ENCODE assay signal across 9 cellular contexts in the genomic region with DNA sequence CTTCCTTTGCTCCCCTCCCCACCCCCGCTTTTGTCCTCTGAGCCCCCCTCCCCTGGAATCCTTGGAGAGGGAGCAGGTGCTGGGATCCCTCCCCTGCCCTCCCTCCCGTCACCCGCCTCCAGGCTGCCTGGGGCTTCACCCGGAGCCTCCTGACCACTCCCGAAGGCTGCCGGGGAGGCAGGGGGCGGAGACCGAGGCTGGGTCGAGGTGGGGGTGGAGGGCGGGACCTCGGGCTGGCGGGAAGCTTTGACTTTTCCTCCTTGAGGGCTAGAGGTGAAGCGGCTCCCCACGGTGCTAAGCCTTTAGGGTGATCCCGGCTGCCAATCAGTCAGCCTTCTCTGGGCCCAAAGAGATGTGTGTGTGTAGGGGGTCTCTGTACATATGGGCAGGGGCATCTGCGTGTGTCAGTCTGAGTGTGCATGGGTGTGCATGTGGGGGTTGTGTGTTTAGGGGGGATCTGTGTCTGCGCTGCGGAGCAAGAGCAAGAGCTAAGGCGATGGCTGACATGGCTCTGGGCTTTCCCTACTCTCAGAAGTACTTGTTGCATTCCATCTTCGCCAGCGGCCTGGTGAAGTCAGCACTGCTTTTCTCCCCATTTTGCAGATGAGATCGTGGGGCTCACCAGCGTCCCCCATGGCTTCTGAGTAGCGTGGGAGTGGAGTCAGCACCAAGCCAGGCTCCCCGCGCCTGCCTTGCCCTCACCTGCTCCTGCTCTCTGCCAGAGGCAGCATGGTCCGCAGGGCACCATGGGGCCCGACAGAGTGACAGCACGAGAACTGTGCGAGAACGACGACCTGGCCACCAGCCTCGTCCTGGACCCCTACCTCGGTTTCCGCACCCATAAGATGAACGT. TPM values are rescaled to one million over a fixed set of nuclear protein-coding genes. Genes with fewer than 3 reads are reported as not detected.
A peak's percentile ranks its signal among the peaks of the same experiment; 100 is the strongest.
DNase-seq lines count a peak whose midpoint lies in the region; ATAC-seq, FAIRE-seq and TF ChIP-seq lines count a peak whose summit lies in the region.
"Had no signal": no experiment of that assay in that cellular context is flagged by ENCODE, and none has a peak within 500 bp of the region (broad histone marks: within the 10 kb centered on the region; RNA-seq: fewer than 3 reads in every experiment).

No MANE protein-coding gene starts in this region.

- no peak overlapping the region for H3K27ac Mint-ChIP-seq in activated B cell treated with CpG ODN at 0.5 μM for 24 hours

- H3K9ac ChIP-seq in mesenchymal stem cell (ENCODE audit: low read length), result peak overlapping the region; percentile 93

- no peak overlapping the region for H2AK5ac ChIP-seq in mesenchymal stem cell (ENCODE audit: low read length, severe bottlenecking)

- H3K36me3 Mint-ChIP-seq in activated B cell treated with CpG ODN at 0.5 μM for 24 hours (ENCODE audit: low read depth), result peaks cover 6% of the 10 kb centered on the region

- FAIRE-seq in GM12891 (lab: Jason Lieb, UNC), result peak; percentile 69
- FAIRE-seq: endometrium had no signal

- 56% methylated on average over 34 of the region's 36 CpGs for WGBS in mesenchymal stem cell

- TF ChIP-seq POLR2A in GM12891 (IDR thresholded peaks at IDR 0.05; ENCODE audit: low read depth, low read length), result no peak

- POLR2A ChIA-PET in activated B cell treated with CpG ODN at 0.5 μM for 24 hours (lab: Charles Lee), result interaction anchor here (1.5 kb wide), 1 partner anchor 43 kb away, joined by 6 read pairs; the partner anchor contains the start of gene TMEM238

- H3K27ac ChIP-seq in dorsolateral prefrontal cortex (peak overlapping the region in 19 of 59 donors; percentile 27 to 97 (median 79)), mesenchymal stem cell (ENCODE audit: low read length, poor library complexity, severe bottlenecking) (no peak overlapping the region)

- H3K27me3 ChIP-seq in dorsolateral prefrontal cortex (no peaks in the 10 kb centered on the region), mesenchymal stem cell (ENCODE audit: control insufficient read depth in 1 of 2, insufficient read depth in 1 of 2, low read length in 2 of 2) (peaks cover 0 to 9% of the 10 kb centered on the region in 2 experiments)

- H3K9me3 Mint-ChIP-seq in activated B cell treated with CpG ODN at 0.5 μM for 24 hours, result no peaks in the 10 kb centered on the region

- no peak overlapping the region for H2BK12ac ChIP-seq in mesenchymal stem cell (ENCODE audit: low read length in 2 of 2)

- H3K4me1 Mint-ChIP-seq in activated B cell treated with CpG ODN at 0.5 μM for 24 hours, result peaks cover 31% of the 10 kb centered on the region

- no peak overlapping the region for H3K18ac ChIP-seq in mesenchymal stem cell (ENCODE audit: low read depth in 1 of 2, low read length in 2 of 2)

- H3K4me3 ChIP-seq in dorsolateral prefrontal cortex (peak overlapping the region; percentile 53 to 84 (median 73)), mesenchymal stem cell (ENCODE audit: insufficient read depth in 1 of 2, low read depth in 1 of 2, low read length in 2 of 2) (peak overlapping the region in 1 of 2 experiments; percentile 93)

- intact Hi-C loops in activated B cell treated with CpG ODN at 0.5 μM for 24 hours (cut with micrococcal nuclease), result no loop called here
- intact Hi-C loops in dorsolateral prefrontal cortex (cut with DNase I), result loop anchor here (2.0 to 5.0 kb wide), 3 partner anchors 39 to 121 kb away; partner anchors contain the start of genes C19orf85 (in 1 of the 2) and ISOC2 (in 1 of the 2)

- H3K9me3 ChIP-seq in mesenchymal stem cell (ENCODE audit: control insufficient read depth, low read length), result no peaks in the 10 kb centered on the region

- CTCF ChIA-PET in activated B cell treated with CpG ODN at 0.5 μM for 24 hours (lab: Charles Lee), result no interaction called here

- H2BK15ac ChIP-seq in mesenchymal stem cell (ENCODE audit: low read depth, poor library complexity, severe bottlenecking), result peak overlapping the region; percentile 41

- H3K4ac ChIP-seq in mesenchymal stem cell (ENCODE audit: low read depth in 1 of 2, low read length in 2 of 2), result no peak overlapping the region

- no peak overlapping the region for H2AFZ ChIP-seq in mesenchymal stem cell (ENCODE audit: low read depth, low read length)

- DNase-seq in GM12891 (ENCODE audit: insufficient read length, low spot score), result peak; percentile 92
- DNase-seq in NCI-H2171 (lab: John Stamatoyannopoulos, UW), result peak; percentile 88
- no peak for DNase-seq in activated B cell treated with CpG ODN at 0.5 μM for 24 hours
- peak in 5 of 10 donors; percentile 49 to 66 (median 52) for DNase-seq in dorsolateral prefrontal cortex
- peak; percentile 65 for DNase-seq in mesenchymal stem cell
- peak; percentile 59 to 72 for DNase-seq in stimulated activated CD8-positive, alpha-beta memory T cell treated with anti-CD3 and anti-CD28 coated beads, Interleukin-2, amount 100 ng/mL, for 48 hours (ENCODE audit: low read depth in 2 of 2)

- no peak overlapping the region for H3K14ac ChIP-seq in mesenchymal stem cell (ENCODE audit: low read length in 2 of 2)

- ATAC-seq in activated B cell treated with CpG ODN at 0.5 μM for 24 hours (ENCODE audit: low read depth), result no peak
- no peak for ATAC-seq in HG02938 (IDR thresholded peaks at IDR 0.05; ENCODE audit: unreplicated experiment)
- ATAC-seq in GM21390 (IDR thresholded peaks at IDR 0.05; ENCODE audit: unreplicated experiment), result no peak

- H3K36me3 ChIP-seq in mesenchymal stem cell (ENCODE audit: control insufficient read depth in 1 of 2, insufficient read depth in 2 of 2, low read depth in 1 of 2, low read length in 2 of 2), result peaks cover 16 to 48% of the 10 kb centered on the region in 2 experiments

- no peak overlapping the region for H3K23ac ChIP-seq in mesenchymal stem cell (ENCODE audit: low read length in 2 of 2)

- no peak overlapping the region for H4K8ac ChIP-seq in mesenchymal stem cell (ENCODE audit: low read length)

- no peak overlapping the region for H2BK120ac ChIP-seq in mesenchymal stem cell (ENCODE audit: low read depth, low read length)

- H3K4me3 Mint-ChIP-seq in activated B cell treated with CpG ODN at 0.5 μM for 24 hours, result peak overlapping the region; percentile 83

- peaks cover 5% of the 10 kb centered on the region for H3K27me3 Mint-ChIP-seq in activated B cell treated with CpG ODN at 0.5 μM for 24 hours

- peak overlapping the region; percentile 98 for H3K4me2 ChIP-seq in mesenchymal stem cell (ENCODE audit: low read length, poor library complexity, severe bottlenecking)

- H3K79me1 ChIP-seq in mesenchymal stem cell (replicated peaks; ENCODE audit: low read length, poor library complexity, severe bottlenecking), result peaks cover 14% of the 10 kb centered on the region

- H2BK5ac ChIP-seq in mesenchymal stem cell (ENCODE audit: low read depth, low read length, poor library complexity, severe bottlenecking), result no peak overlapping the region

- peak overlapping the region; percentile 58 for H4K91ac ChIP-seq in mesenchymal stem cell (ENCODE audit: low read length)

- peaks cover 47% of the 10 kb centered on the region for H3K4me1 ChIP-seq in mesenchymal stem cell (ENCODE audit: control insufficient read depth, insufficient read depth, low read depth, low read length)

- TF ChIP-seq CTCF in activated B cell treated with CpG ODN at 0.5 μM for 24 hours (IDR thresholded peaks at IDR 0.05) (no peak), dorsolateral prefrontal cortex (IDR thresholded peaks at IDR 0.05 in 54 of 56, conservative IDR thresholded peaks at IDR 0.05 in 2 of 56; ENCODE audit: low read depth in 1 of 56, partially characterized antibody in 56 of 56) (no peak)

TF ChIP-seq in GM12891, 5 proteins besides CTCF, POLR2A, EP300 and RAD21:
- TF ChIP-seq POU2F2 (IDR thresholded peaks at IDR 0.05; ENCODE audit: low read depth, low read length) (no peak), TAF1 (IDR thresholded peaks at IDR 0.05; ENCODE audit: low read depth, low read length) (no peak), SPI1 (IDR thresholded peaks at IDR 0.05; ENCODE audit: low read depth, low read length) (no peak), PAX5 (IDR thresholded peaks at IDR 0.05; ENCODE audit: insufficient read depth, low read length, severe bottlenecking) (no peak), POLR2AphosphoS5 (IDR thresholded peaks at IDR 0.05; ENCODE audit: low read depth, low read length) (no peak)

RNA-seq across cellular contexts. Expression of gene KMT5C, which starts 1.7 kb away (rescaled TPM):
- polyA plus RNA-seq in GM12891 (2012; ENCODE audit: low read depth, missing spikeins), result 6.0 TPM
- total RNA-seq in activated B cell treated with CpG ODN at 0.5 μM for 24 hours (7.2 and 8.1 TPM in 2 replicates), dorsolateral prefrontal cortex (10 to 100 TPM in 119 of 120 experiments, 1 to 10 TPM in 1; 9.5 to 44.0 (median 20.0) TPM)
- 6.3 TPM for polyA plus RNA-seq in mesenchymal stem cell (2013, experiment 1 of 2)
- 6.1 TPM for polyA plus RNA-seq in mesenchymal stem cell (2013, experiment 2 of 2)

RNA-seq across cellular contexts. Expression of gene COX6B2, which starts 13.1 kb away (rescaled TPM):
- polyA plus RNA-seq in GM12891 (2012; ENCODE audit: low read depth, missing spikeins), result not detected
- not detected in 2 replicates for total RNA-seq in activated B cell treated with CpG ODN at 0.5 μM for 24 hours
- 1 to 10 TPM in 5 of 120 experiments, under 1 TPM in 13, not detected in 102; 0.23 to 2.5 (median 0.53) TPM for total RNA-seq in dorsolateral prefrontal cortex
- 0.30 TPM for polyA plus RNA-seq in mesenchymal stem cell (2013, experiment 1 of 2)
- 0.10 TPM for polyA plus RNA-seq in mesenchymal stem cell (2013, experiment 2 of 2)

RNA-seq across cellular contexts. Expression of gene TMEM150B, which starts 16.3 kb away (rescaled TPM):
- polyA plus RNA-seq in GM12891 (2012; ENCODE audit: low read depth, missing spikeins), result 0.42 TPM
- total RNA-seq in activated B cell treated with CpG ODN at 0.5 μM for 24 hours (not detected in 2 replicates), dorsolateral prefrontal cortex (1 to 10 TPM in 22 of 120 experiments, under 1 TPM in 21, not detected in 77; 0.36 to 4.6 (median 1.0) TPM)
- polyA plus RNA-seq in mesenchymal stem cell (2013, experiment 1 of 2), result not detected
- polyA plus RNA-seq in mesenchymal stem cell (2013, experiment 2 of 2), result not detected

RNA-seq across cellular contexts. Expression of gene GARIN5B, which starts 21.6 kb away (rescaled TPM):
- not detected for polyA plus RNA-seq in GM12891 (2012; ENCODE audit: low read depth, missing spikeins)
- total RNA-seq in activated B cell treated with CpG ODN at 0.5 μM for 24 hours, result not detected in 2 replicates
- total RNA-seq in dorsolateral prefrontal cortex, result under 1 TPM in 4 of 120 experiments, not detected in 116; 0.14 to 0.16 (median 0.16) TPM
- not detected for polyA plus RNA-seq in mesenchymal stem cell (2013, experiment 1 of 2)
- polyA plus RNA-seq in mesenchymal stem cell (2013, experiment 2 of 2), result not detected

RNA-seq across cellular contexts. Expression of gene IL11, which starts 28.8 kb away (rescaled TPM):
- polyA plus RNA-seq in GM12891 (2012; ENCODE audit: low read depth, missing spikeins), result 0.18 TPM
- total RNA-seq in activated B cell treated with CpG ODN at 0.5 μM for 24 hours (not detected in 2 replicates), dorsolateral prefrontal cortex (1 to 10 TPM in 57 of 120 experiments, under 1 TPM in 61, not detected in 2; 0.30 to 2.3 (median 0.98) TPM)
- polyA plus RNA-seq in mesenchymal stem cell (2013, experiment 1 of 2), result 6.4 TPM
- 6.1 TPM for polyA plus RNA-seq in mesenchymal stem cell (2013, experiment 2 of 2)
